In the genomic region with DNA sequence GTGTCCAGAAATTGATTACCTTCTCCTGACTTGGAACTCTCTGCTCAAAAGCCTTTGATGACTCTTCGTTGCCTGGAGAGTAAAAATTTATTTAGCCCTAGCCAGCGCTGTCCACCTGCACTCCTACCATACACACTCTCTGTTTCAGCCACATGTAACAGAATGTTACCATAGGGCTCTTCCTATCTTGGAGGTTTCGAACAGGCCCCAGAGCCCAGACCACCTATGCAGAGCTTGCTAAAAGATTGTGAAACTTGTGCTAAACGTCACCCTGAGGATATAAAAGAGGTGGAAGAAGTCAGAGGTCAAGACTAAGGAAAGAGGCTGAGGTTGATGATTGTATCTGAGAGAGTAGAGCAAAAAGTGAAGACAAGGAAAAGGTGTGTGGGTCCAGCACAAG, we compare ENCODE assay signal across 20 cellular contexts.
A peak's percentile ranks its signal among the peaks of the same experiment; 100 is the strongest.
DNase-seq lines count a peak whose midpoint lies in the region; ATAC-seq and TF ChIP-seq lines count a peak whose summit lies in the region.
"Had no signal": no experiment of that assay in that cellular context is flagged by ENCODE, and none has a peak within 500 bp of the region (broad histone marks: within the 10 kb centered on the region; RNA-seq: fewer than 3 reads in every experiment).

No MANE protein-coding gene starts in this region.

- intact Hi-C loops in mucosa of descending colon (cut with DNase I, micrococcal nuclease): no loop called here

- DNase-seq in mucosa of descending colon (no peak), NCI-H187 (lab: John Stamatoyannopoulos, UW) (no peak), KBM-7 (no peak)
- DNase-seq: DMS 273 treated with DMSO at 0.1 percent for 48 hours, GF-D8, GM23248, KG1, NCI-H1048, NCI-H146, NCI-H2227 treated with DMSO at 0.1 percent for 48 hours, NCI-H526, SHP77 treated with DMSO at 0.1 percent for 48 hours, T-helper 1 cell, T1000 had no signal

- no peaks in the 10 kb centered on the region for H3K4me1 ChIP-seq in mucosa of descending colon (ENCODE audit: low read depth)

- ATAC-seq in GM19023 (IDR thresholded peaks at IDR 0.05; ENCODE audit: unreplicated experiment) (peak; percentile 62), GM21619 (IDR thresholded peaks at IDR 0.05; ENCODE audit: unreplicated experiment) (peak; percentile 72), HG03097 (IDR thresholded peaks at IDR 0.05; ENCODE audit: low FRiP score, unreplicated experiment) (peak; percentile 87), mucosa of descending colon (peak; percentile 26), esophagus mucosa (no peak)
- ATAC-seq: HCT116, SK-N-SH treated with all-trans-retinoic acid at 6 μM for 48 hours had no signal

- in situ Hi-C loops in KBM-7 (cut with MboI; ENCODE audit: low pct_unique_long_range_greater_than_20kb, low sequenced_read_pairs): no loop called here

- H3K4me3 ChIP-seq in mucosa of descending colon: no peak overlapping the region
- H3K4me3 ChIP-seq: GM23248 had no signal

- peaks cover 9% of the 10 kb centered on the region for H3K9me3 ChIP-seq in mucosa of descending colon

- H3K36me3 ChIP-seq in mucosa of descending colon (ENCODE audit: low read depth): no peaks in the 10 kb centered on the region

- TF ChIP-seq CTCF in mucosa of descending colon (IDR thresholded peaks at IDR 0.05): no peak
